In the genomic region with DNA sequence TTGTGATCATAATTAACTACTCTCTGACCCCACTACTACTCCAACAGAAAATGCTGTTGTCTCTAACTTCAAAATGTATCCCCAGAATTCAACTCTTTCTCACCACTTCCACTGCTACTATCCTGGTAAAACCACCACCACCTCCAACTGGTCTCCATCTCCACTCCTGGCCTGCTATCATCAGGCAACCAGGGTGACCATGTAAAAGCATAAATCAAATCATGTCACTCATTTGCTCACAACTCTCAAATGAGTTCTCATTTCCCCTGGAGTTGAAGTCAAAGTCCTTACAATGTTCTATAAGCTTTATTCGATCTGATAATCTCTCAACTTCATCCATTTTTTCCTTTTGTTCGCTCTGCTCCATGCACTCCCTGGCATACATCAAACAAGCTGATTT, we compare ENCODE assay signal across 24 cellular contexts.
"Had no signal": no experiment of that assay in that cellular context is flagged by ENCODE, and none has a peak within 500 bp of the region (broad histone marks: within the 10 kb centered on the region; RNA-seq: fewer than 3 reads in every experiment).

No MANE protein-coding gene starts in this region.

- H3K4me3 Mint-ChIP-seq: effector memory CD8-positive, alpha-beta T cell; naive thymus-derived CD8-positive, alpha-beta T cell; nephron progenitor cell; stimulated activated naive B cell treated with anti-CD40 and anti-IgM and Interleukin-4, amounts not matched to agents 10 μg/mL and 1 μg/mL and 100 μg/mL, for 72 hours; stimulated activated naive CD8-positive, alpha-beta T cell treated with anti-CD3 and anti-CD28 coated beads, Interleukin-15, Interleukin-2, amounts not matched to agents 100 ng/mL and 50 ng/mL, for 24 hours had no signal

- H3K36me3 ChIP-seq: esophagus squamous epithelium, lower lobe of right lung, ovary, vagina had no signal

- DNase-seq: cortex of kidney; effector memory CD8-positive, alpha-beta T cell; erythroblast; esophagus squamous epithelium; foreskin melanocyte; glutamatergic neuron; heart right ventricle; hypothalamus; left ventricle myocardium superior; lower lobe of right lung; naive thymus-derived CD8-positive, alpha-beta T cell; nephron progenitor cell; nucleus accumbens; ovary; posterior cingulate gyrus; psoas muscle; spleen; stimulated activated naive B cell treated with anti-CD40 and anti-IgM and Interleukin-4, amounts not matched to agents 10 μg/mL and 1 μg/mL and 100 μg/mL, for 72 hours; transverse colon had no signal

- H3K4me3 ChIP-seq: esophagus squamous epithelium, heart right ventricle, lower lobe of right lung, ovary, psoas muscle, skin epidermis, spleen, transverse colon, vagina had no signal

- ATAC-seq: effector memory CD8-positive, alpha-beta T cell; heart right ventricle; left ventricle myocardium superior; lower lobe of right lung; naive thymus-derived CD8-positive, alpha-beta T cell; right cardiac atrium had no signal

- H3K9me3 ChIP-seq: esophagus squamous epithelium, heart right ventricle, lower lobe of right lung, ovary, psoas muscle, spleen, transverse colon, vagina had no signal

- FAIRE-seq: endometrium had no signal

- H3K27ac ChIP-seq: esophagus squamous epithelium, heart right ventricle, lower lobe of right lung, ovary, psoas muscle, skin epidermis, spleen, transverse colon, vagina had no signal

- H3K27me3 ChIP-seq: esophagus squamous epithelium, heart right ventricle, ovary, spleen, transverse colon, vagina had no signal

- H3K27ac Mint-ChIP-seq: effector memory CD8-positive, alpha-beta T cell; naive thymus-derived CD8-positive, alpha-beta T cell; nephron progenitor cell; stimulated activated naive B cell treated with anti-CD40 and anti-IgM and Interleukin-4, amounts not matched to agents 10 μg/mL and 1 μg/mL and 100 μg/mL, for 72 hours; stimulated activated naive CD8-positive, alpha-beta T cell treated with anti-CD3 and anti-CD28 coated beads, Interleukin-15, Interleukin-2, amounts not matched to agents 100 ng/mL and 50 ng/mL, for 24 hours had no signal

- H3K9me3 Mint-ChIP-seq: effector memory CD8-positive, alpha-beta T cell; naive thymus-derived CD8-positive, alpha-beta T cell had no signal

- H3K27me3 Mint-ChIP-seq: effector memory CD8-positive, alpha-beta T cell; naive thymus-derived CD8-positive, alpha-beta T cell; stimulated activated naive B cell treated with anti-CD40 and anti-IgM and Interleukin-4, amounts not matched to agents 10 μg/mL and 1 μg/mL and 100 μg/mL, for 72 hours; stimulated activated naive CD8-positive, alpha-beta T cell treated with anti-CD3 and anti-CD28 coated beads, Interleukin-15, Interleukin-2, amounts not matched to agents 100 ng/mL and 50 ng/mL, for 24 hours had no signal
